26 cellular contexts compared by ENCODE assay signal in genomic region chr16:27636453-27637200, GRCh38.
DNase-seq lines count a peak whose midpoint lies in the region; ATAC-seq and TF ChIP-seq lines count a peak whose summit lies in the region.
"Had no signal": no experiment of that assay in that cellular context is flagged by ENCODE, and none has a peak within 500 bp of the region (broad histone marks: within the 10 kb centered on the region; RNA-seq: fewer than 3 reads in every experiment).

No MANE protein-coding gene starts in this region.

- no peak overlapping the region for H3K14ac ChIP-seq in H9 (ENCODE audit: insufficient read depth, low read length)

- no peak overlapping the region for H2BK5ac ChIP-seq in H9 (ENCODE audit: insufficient read length, low read length)

- TF ChIP-seq CTCF in H9 (conservative IDR thresholded peaks at IDR 0.05): no peak

- H4K91ac ChIP-seq in H9 (ENCODE audit: insufficient read length, low read depth, low read length): no peak overlapping the region

- no peak overlapping the region for H3K56ac ChIP-seq in H9 (ENCODE audit: insufficient read length, low read depth, low read length)

- no peak overlapping the region for H2BK15ac ChIP-seq in H9 (ENCODE audit: low read depth, low read length)

- ATAC-seq in T-helper 17 cell (no peak), GM19455 (IDR thresholded peaks at IDR 0.05; ENCODE audit: unreplicated experiment) (no peak)
- peak; percentile 12 for ATAC-seq in naive thymus-derived CD4-positive, alpha-beta T cell
- ATAC-seq in activated T-cell treated with anti-CD3 and anti-CD28 coated beads, Interleukin-2, amount 50 U/mL, for 72 hours (replicated peaks in 1 of 2): no peak
- ATAC-seq in natural killer cell treated with Interleukin-12 subunit alpha and Interleukin-12 subunit beta and Interleukin-15 and Interleukin-18, amount 100 ng/mL, for 72 hours: no peak
- ATAC-seq: activated CD4-positive, alpha-beta T cell treated with anti-CD3 and anti-CD28 coated beads for 36 hours; psoas muscle; Right ventricle myocardium inferior had no signal

- no peak overlapping the region for H3K18ac ChIP-seq in H9 (ENCODE audit: insufficient read length, low read depth, low read length)

- DNase-seq in H9 (no peak), T-helper 17 cell (no peak), NCI-H510A (lab: John Stamatoyannopoulos, UW) (no peak)
- DNase-seq in naive thymus-derived CD4-positive, alpha-beta T cell: no peak
- DNase-seq in activated T-cell treated with anti-CD3 and anti-CD28 coated beads, Interleukin-2, amount 50 U/mL, for 72 hours: no peak
- no peak for DNase-seq in natural killer cell treated with Interleukin-12 subunit alpha and Interleukin-12 subunit beta and Interleukin-15 and Interleukin-18, amount 100 ng/mL, for 72 hours (ENCODE audit: low spot score)
- DNase-seq: ACHN; activated CD4-positive, alpha-beta T cell treated with anti-CD3 and anti-CD28 coated beads for 36 hours; activated effector memory CD4-positive, alpha-beta T cell treated with Interleukin-2 at 50 U/mL for 16 hours; BE2C; effector CD8-positive, alpha-beta T cell; HFFc6; left ventricle myocardium inferior; mesendoderm; NCI-H1048; NCI-H187; NCI-H510A treated with DMSO at 0.1 percent for 48 hours; PC-9; psoas muscle; stimulated activated CD4-positive, alpha-beta T cell treated with anti-CD3 and anti-CD28 coated beads, Interleukin-4, amount 100 ng/mL, for 1 hour; T-helper 9 cell; transverse colon had no signal

- H3K23ac ChIP-seq in H9 (ENCODE audit: insufficient read length, low read depth, low read length): no peak overlapping the region

- peak overlapping the region; percentile 7 to 76 (median 12); a peak in 3 of 7 replicates for H3K27ac Mint-ChIP-seq in H9
- peak overlapping the region; percentile 11 for H3K27ac Mint-ChIP-seq in T-helper 17 cell
- H3K27ac Mint-ChIP-seq in naive thymus-derived CD4-positive, alpha-beta T cell: no peak overlapping the region
- no peak overlapping the region for H3K27ac Mint-ChIP-seq in activated T-cell treated with anti-CD3 and anti-CD28 coated beads, Interleukin-2, amount 50 U/mL, for 72 hours
- no peak overlapping the region for H3K27ac Mint-ChIP-seq in natural killer cell treated with Interleukin-12 subunit alpha and Interleukin-12 subunit beta and Interleukin-15 and Interleukin-18, amount 100 ng/mL, for 72 hours
- H3K27ac Mint-ChIP-seq: activated CD4-positive, alpha-beta T cell treated with anti-CD3 and anti-CD28 coated beads for 36 hours; activated naive CD8-positive, alpha-beta T cell; HFFc6 had no signal

- no peak overlapping the region for H3K9ac ChIP-seq in BLaER1 treated with 17β-estradiol and CSF1 and Interleukin-3, amounts not matched to agents 10 nM and 100 nM
- no peak overlapping the region for H3K9ac ChIP-seq in H9 (ENCODE audit: extremely low read depth, insufficient read length, low read length)

- H3K23me2 ChIP-seq in H9 (ENCODE audit: insufficient read length, low read depth, low read length, poor library complexity, severe bottlenecking): no peaks in the 10 kb centered on the region

- peaks cover 0 to 44% (median 27%) of the 10 kb centered on the region in 11 experiments; a peak in 15 of 22 replicates for H4K20me1 ChIP-seq in BLaER1 treated with 17β-estradiol and CSF1 and Interleukin-3, amounts not matched to agents 10 nM and 100 nM
- H4K20me1 ChIP-seq in H9 (ENCODE audit: control insufficient read depth, insufficient read depth, insufficient read length): peaks cover 4% of the 10 kb centered on the region

- no peak overlapping the region for H3K4ac ChIP-seq in H9 (ENCODE audit: low read depth, low read length)

- no peak overlapping the region for H2BK12ac ChIP-seq in H9 (ENCODE audit: insufficient read length, low read depth, low read length)

- CTCF ChIA-PET in naive thymus-derived CD4-positive, alpha-beta T cell (lab: Charles Lee): interaction anchor here (0.6 kb wide), 1 partner anchor 133 kb away, joined by 3 read pairs; no protein-coding TSS in a partner anchor

- H3K9me3 Mint-ChIP-seq in H9: no peaks in the 10 kb centered on the region
- no peaks in the 10 kb centered on the region for H3K9me3 Mint-ChIP-seq in naive thymus-derived CD4-positive, alpha-beta T cell
- H3K9me3 Mint-ChIP-seq in activated T-cell treated with anti-CD3 and anti-CD28 coated beads, Interleukin-2, amount 50 U/mL, for 72 hours: no peaks in the 10 kb centered on the region
- H3K9me3 Mint-ChIP-seq in natural killer cell treated with Interleukin-12 subunit alpha and Interleukin-12 subunit beta and Interleukin-15 and Interleukin-18, amount 100 ng/mL, for 72 hours: no peaks in the 10 kb centered on the region
- H3K9me3 Mint-ChIP-seq: HFFc6 had no signal

- H3K27me3 Mint-ChIP-seq in H9 (ENCODE audit: low read depth): no peaks in the 10 kb centered on the region
- H3K27me3 Mint-ChIP-seq in T-helper 17 cell: no peaks in the 10 kb centered on the region
- no peaks in the 10 kb centered on the region for H3K27me3 Mint-ChIP-seq in naive thymus-derived CD4-positive, alpha-beta T cell
- H3K27me3 Mint-ChIP-seq in activated T-cell treated with anti-CD3 and anti-CD28 coated beads, Interleukin-2, amount 50 U/mL, for 72 hours (ENCODE audit: low read depth): no peaks in the 10 kb centered on the region
- no peaks in the 10 kb centered on the region for H3K27me3 Mint-ChIP-seq in natural killer cell treated with Interleukin-12 subunit alpha and Interleukin-12 subunit beta and Interleukin-15 and Interleukin-18, amount 100 ng/mL, for 72 hours
- H3K27me3 Mint-ChIP-seq: activated CD4-positive, alpha-beta T cell treated with anti-CD3 and anti-CD28 coated beads for 36 hours; activated naive CD8-positive, alpha-beta T cell had no signal

- no peak overlapping the region for H2AK5ac ChIP-seq in H9 (ENCODE audit: insufficient read length, low read length)

- peaks cover 0 to 50% (median 8%) of the 10 kb centered on the region in 11 experiments; a peak in 12 of 22 replicates for H3K36me3 ChIP-seq in BLaER1 treated with 17β-estradiol and CSF1 and Interleukin-3, amounts not matched to agents 10 nM and 100 nM
- H3K36me3 ChIP-seq in naive thymus-derived CD4-positive, alpha-beta T cell (ENCODE audit: control insufficient read depth in 2 of 3, insufficient read depth in 3 of 3, low read length in 3 of 3): peaks cover 0 to 8% (median 0%) of the 10 kb centered on the region in 3 experiments
- H3K36me3 ChIP-seq: BE2C, transverse colon had no signal

- WGBS in H9 (ENCODE audit: extremely low coverage, insufficient read length, low lambda C conversion rate): no CpG with 5 or more reads among the region's 7 CpGs

- no peak overlapping the region for H3K4me3 Mint-ChIP-seq in H9
- H3K4me3 Mint-ChIP-seq in T-helper 17 cell: no peak overlapping the region
- no peak overlapping the region for H3K4me3 Mint-ChIP-seq in naive thymus-derived CD4-positive, alpha-beta T cell
- no peak overlapping the region for H3K4me3 Mint-ChIP-seq in activated T-cell treated with anti-CD3 and anti-CD28 coated beads, Interleukin-2, amount 50 U/mL, for 72 hours
- no peak overlapping the region for H3K4me3 Mint-ChIP-seq in natural killer cell treated with Interleukin-12 subunit alpha and Interleukin-12 subunit beta and Interleukin-15 and Interleukin-18, amount 100 ng/mL, for 72 hours
- H3K4me3 Mint-ChIP-seq: activated CD4-positive, alpha-beta T cell treated with anti-CD3 and anti-CD28 coated beads for 36 hours; activated naive CD8-positive, alpha-beta T cell; HFFc6 had no signal

- peaks cover 5 to 12% (median 7%) of the 10 kb centered on the region in 3 experiments; a peak in 5 of 7 replicates for H3K36me3 Mint-ChIP-seq in H9 (ENCODE audit: insufficient read depth in 1 of 3, low read depth in 3 of 3)
- H3K36me3 Mint-ChIP-seq in T-helper 17 cell (ENCODE audit: low read depth): peaks cover 14% of the 10 kb centered on the region
- peaks cover 0 to 47% (median 17%) of the 10 kb centered on the region in 5 donors for H3K36me3 Mint-ChIP-seq in naive thymus-derived CD4-positive, alpha-beta T cell
- H3K36me3 Mint-ChIP-seq in activated T-cell treated with anti-CD3 and anti-CD28 coated beads, Interleukin-2, amount 50 U/mL, for 72 hours (ENCODE audit: insufficient read depth in 2 of 2): no peaks in the 10 kb centered on the region
- H3K36me3 Mint-ChIP-seq in natural killer cell treated with Interleukin-12 subunit alpha and Interleukin-12 subunit beta and Interleukin-15 and Interleukin-18, amount 100 ng/mL, for 72 hours: no peaks in the 10 kb centered on the region

- intact Hi-C loops in naive thymus-derived CD4-positive, alpha-beta T cell (cut with micrococcal nuclease): no loop called here

- no peak overlapping the region for H4K8ac ChIP-seq in H9 (replicated peaks; ENCODE audit: insufficient read length, low read depth, low read length)

- POLR2A ChIA-PET in naive thymus-derived CD4-positive, alpha-beta T cell (lab: Charles Lee): no interaction called here

- H3K4me2 ChIP-seq in BLaER1 treated with 17β-estradiol and CSF1 and Interleukin-3, amounts not matched to agents 10 nM and 100 nM: peak overlapping the region in 10 of 11 experiments; percentile 12 to 90 (median 68); a peak in 20 of 22 replicates
- H3K4me2 ChIP-seq in H9 (ENCODE audit: insufficient read depth, insufficient read length, low read length): no peak overlapping the region
- H3K4me2 ChIP-seq: PC-9 had no signal

- peaks cover 17 to 41% of the 10 kb centered on the region in 2 experiments for H3K4me1 Mint-ChIP-seq in H9
- H3K4me1 Mint-ChIP-seq in T-helper 17 cell: peaks cover 9% of the 10 kb centered on the region
- H3K4me1 Mint-ChIP-seq in naive thymus-derived CD4-positive, alpha-beta T cell: peaks cover 0 to 5% (median 0%) of the 10 kb centered on the region in 7 donors
- H3K4me1 Mint-ChIP-seq in activated T-cell treated with anti-CD3 and anti-CD28 coated beads, Interleukin-2, amount 50 U/mL, for 72 hours (ENCODE audit: low read depth): no peaks in the 10 kb centered on the region
- no peaks in the 10 kb centered on the region for H3K4me1 Mint-ChIP-seq in natural killer cell treated with Interleukin-12 subunit alpha and Interleukin-12 subunit beta and Interleukin-15 and Interleukin-18, amount 100 ng/mL, for 72 hours (ENCODE audit: low read depth in 2 of 2)
- H3K4me1 Mint-ChIP-seq: activated CD4-positive, alpha-beta T cell treated with anti-CD3 and anti-CD28 coated beads for 36 hours had no signal

- H3K79me1 ChIP-seq in H9 (ENCODE audit: insufficient read depth, low read depth, low read length, poor library complexity, severe bottlenecking): no peaks in the 10 kb centered on the region

- no peak overlapping the region for H4K5ac ChIP-seq in H9 (ENCODE audit: insufficient read length, low read depth, low read length)

- H3K27me3 ChIP-seq in BLaER1 treated with 17β-estradiol and CSF1 and Interleukin-3, amounts not matched to agents 10 nM and 100 nM: no peaks in the 10 kb centered on the region; a peak in 1 of 22 replicates
- no peaks in the 10 kb centered on the region for H3K27me3 ChIP-seq in H9 (ENCODE audit: insufficient read depth, low read length)
- no peaks in the 10 kb centered on the region for H3K27me3 ChIP-seq in naive thymus-derived CD4-positive, alpha-beta T cell (ENCODE audit: control insufficient read depth in 2 of 2, insufficient read depth in 2 of 2, low read length in 2 of 2)
- H3K27me3 ChIP-seq: BE2C, transverse colon had no signal

- no peak overlapping the region for H2AFZ ChIP-seq in H9 (ENCODE audit: low read length)
- H2AFZ ChIP-seq: PC-9 had no signal

- H3K9me3 ChIP-seq in BLaER1 treated with 17β-estradiol and CSF1 and Interleukin-3, amounts not matched to agents 10 nM and 100 nM (replicated peaks in 1 of 11): peaks cover 0 to 1% (median 0%) of the 10 kb centered on the region in 11 experiments; a peak in 2 of 22 replicates
- H3K9me3 ChIP-seq in H9 (ENCODE audit: control insufficient read depth, low read depth, low read length): no peaks in the 10 kb centered on the region
- H3K9me3 ChIP-seq in T-helper 17 cell (ENCODE audit: control insufficient read depth, low read length, poor library complexity, severe bottlenecking): no peaks in the 10 kb centered on the region
- H3K9me3 ChIP-seq in naive thymus-derived CD4-positive, alpha-beta T cell (ENCODE audit: control insufficient read depth in 2 of 3, low read length in 3 of 3): no peaks in the 10 kb centered on the region
- H3K9me3 ChIP-seq: BE2C, left ventricle myocardium inferior, psoas muscle, transverse colon had no signal

- H3T11ph ChIP-seq in H9 (ENCODE audit: low read length): no peak overlapping the region

- no peak overlapping the region for H3K4me3 ChIP-seq in BLaER1 treated with 17β-estradiol and CSF1 and Interleukin-3, amounts not matched to agents 10 nM and 100 nM
- H3K4me3 ChIP-seq in naive thymus-derived CD4-positive, alpha-beta T cell (ENCODE audit: low read length): no peak overlapping the region
- H3K4me3 ChIP-seq: left ventricle myocardium inferior, PC-9, psoas muscle, transverse colon had no signal

- no peaks in the 10 kb centered on the region for H3K79me2 ChIP-seq in H9 (ENCODE audit: insufficient read depth, low read length)

- no peak overlapping the region for H2BK120ac ChIP-seq in H9 (ENCODE audit: low read depth, low read length, poor library complexity, severe bottlenecking)

- peaks cover 24 to 47% (median 42%) of the 10 kb centered on the region in 10 experiments for H3K4me1 ChIP-seq in BLaER1 treated with 17β-estradiol and CSF1 and Interleukin-3, amounts not matched to agents 10 nM and 100 nM
- no peaks in the 10 kb centered on the region for H3K4me1 ChIP-seq in H9 (ENCODE audit: insufficient read depth, low read length)
- no peaks in the 10 kb centered on the region for H3K4me1 ChIP-seq in naive thymus-derived CD4-positive, alpha-beta T cell (ENCODE audit: control insufficient read depth in 2 of 2, insufficient read depth in 2 of 2, low read length in 2 of 2)
- H3K4me1 ChIP-seq: left ventricle myocardium inferior, psoas muscle had no signal

- no peak overlapping the region for H3K27ac ChIP-seq in BLaER1 treated with 17β-estradiol and CSF1 and Interleukin-3, amounts not matched to agents 10 nM and 100 nM
- no peak overlapping the region for H3K27ac ChIP-seq in H9 (ENCODE audit: insufficient read length, low read depth, low read length)
- no peak overlapping the region for H3K27ac ChIP-seq in naive thymus-derived CD4-positive, alpha-beta T cell (ENCODE audit: low read depth, low read length)
- H3K27ac ChIP-seq: left ventricle myocardium inferior, PC-9, psoas muscle, transverse colon had no signal

- no peak overlapping the region for H2BK20ac ChIP-seq in H9 (ENCODE audit: low read depth, low read length, poor library complexity, severe bottlenecking)

Comparison
In these comparisons a context has a peak if more than half of its experiments do, and no peak if none do; other contexts are left out.
1. H3K27ac Mint-ChIP-seq: peak in H9 (3 of 3) and T-helper 17 cell (single experiment); none in naive thymus-derived CD4-positive, alpha-beta T cell (0 of 9), activated T-cell treated with anti-CD3 and anti-CD28 coated beads, Interleukin-2, amount 50 U/mL, for 72 hours (single experiment) and natural killer cell treated with Interleukin-12 subunit alpha and Interleukin-12 subunit beta and Interleukin-15 and Interleukin-18, amount 100 ng/mL, for 72 hours (0 of 2).